Comparison of ENCODE assay signal across 1 cellular context in genomic region chr19:35495107-35496064, GRCh38.
TF ChIP-seq lines count a peak whose summit lies in the region.

No MANE protein-coding gene starts in this region.

TF ChIP-seq in endothelial cell of umbilical vein, 7 proteins besides CTCF, POLR2A, EP300 and RAD21:
- TF ChIP-seq MAX (IDR thresholded peaks at IDR 0.05; ENCODE audit: insufficient read depth, insufficient read length) (no peak), POLR2AphosphoS5 (IDR thresholded peaks at IDR 0.05; ENCODE audit: insufficient read depth, low read depth, low read length) (no peak), EZH2 (IDR thresholded peaks at IDR 0.05; ENCODE audit: borderline replicate concordance, low read depth, low read length, severe bottlenecking) (no peak), FOS (IDR thresholded peaks at IDR 0.05; ENCODE audit: borderline replicate concordance, insufficient read depth, low read length) (no peak), JUN (IDR thresholded peaks at IDR 0.05; ENCODE audit: borderline replicate concordance, insufficient read depth, insufficient read length, low read depth) (no peak), GATA2 (IDR thresholded peaks at IDR 0.05; ENCODE audit: insufficient read depth, insufficient read length, low read depth, low read length) (no peak)
